In the genomic region with DNA sequence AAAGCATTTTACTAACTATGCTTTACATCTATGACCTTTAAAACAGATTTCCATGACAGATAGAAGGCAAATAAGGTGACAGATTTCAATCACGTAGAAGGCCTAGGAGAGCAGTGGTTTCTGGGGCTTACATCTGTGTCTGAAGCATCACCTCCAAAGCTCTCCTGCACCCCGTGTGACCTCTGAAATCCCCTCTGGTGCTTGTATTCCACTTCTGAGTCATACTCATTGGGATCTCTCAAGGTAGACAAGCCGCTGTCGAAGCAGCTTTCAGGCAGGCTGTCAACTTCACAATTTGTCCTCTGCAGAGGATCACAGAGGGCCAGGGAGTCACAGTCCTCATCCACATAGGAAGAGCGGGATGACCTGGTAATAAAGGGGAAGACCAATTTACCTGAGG, we compare ENCODE assay signal across 25 cellular contexts.
"Had no signal": no experiment of that assay in that cellular context is flagged by ENCODE, and none has a peak within 500 bp of the region (broad histone marks: within the 10 kb centered on the region; RNA-seq: fewer than 3 reads in every experiment).

No MANE protein-coding gene starts in this region.

- H3K9me3 ChIP-seq: left lung, lower lobe of right lung, ovary, right atrium auricular region, right lobe of liver, stomach, testis, thyroid gland, transverse colon, upper lobe of left lung had no signal

- H3K27me3 ChIP-seq: left lung, ovary, right atrium auricular region, right lobe of liver, stomach, testis, thyroid gland, transverse colon, upper lobe of left lung had no signal

- FAIRE-seq: islet of Langerhans, kidney had no signal

- H3K4me3 ChIP-seq: left lung, lower lobe of right lung, ovary, right atrium auricular region, right lobe of liver, smooth muscle cell, stomach, testis, thyroid gland, transverse colon, upper lobe of left lung had no signal

- DNase-seq: hypothalamus; immature natural killer cell; kidney; left colon; left lung; lower lobe of right lung; mammary epithelial cell; mesendoderm; naive B cell; natural killer cell; nephron progenitor cell; ovary; right lobe of liver; stimulated activated CD4-positive, alpha-beta T cell treated with anti-CD3 and anti-CD28 coated beads, Interleukin-1b, Interleukin-23, amount 100 ng/mL, for 48 hours; stimulated activated CD4-positive, alpha-beta T cell treated with anti-CD3 and anti-CD28 coated beads, Interleukin-2, amount 100 ng/mL, for 48 hours; stimulated activated naive B cell treated with anti-CD40 and anti-IgM and Interleukin-4, amounts not matched to agents 10 μg/mL and 1 μg/mL and 100 μg/mL, for 72 hours; stimulated activated naive CD8-positive, alpha-beta T cell treated with anti-CD3 and anti-CD28 coated beads, Interleukin-15, Interleukin-2, amounts not matched to agents 100 U/mL and 50 U/mL, for 24 hours; stomach; testis; thyroid gland; transverse colon; upper lobe of left lung had no signal

- ATAC-seq: left colon; left lung; lower lobe of right lung; natural killer cell; right lobe of liver; stimulated activated naive B cell treated with anti-CD40 and anti-IgM and Interleukin-4, amounts not matched to agents 10 μg/mL and 1 μg/mL and 100 μg/mL, for 72 hours; stimulated activated naive CD8-positive, alpha-beta T cell treated with anti-CD3 and anti-CD28 coated beads, Interleukin-15, Interleukin-2, amounts not matched to agents 100 U/mL and 50 U/mL, for 24 hours had no signal

- H3K27ac ChIP-seq: left lung, lower lobe of right lung, ovary, right atrium auricular region, right lobe of liver, stomach, testis, thyroid gland, transverse colon, upper lobe of left lung had no signal

- H3K36me3 ChIP-seq: left lung, lower lobe of right lung, ovary, right atrium auricular region, right lobe of liver, transverse colon, upper lobe of left lung had no signal
